In the genomic region with DNA sequence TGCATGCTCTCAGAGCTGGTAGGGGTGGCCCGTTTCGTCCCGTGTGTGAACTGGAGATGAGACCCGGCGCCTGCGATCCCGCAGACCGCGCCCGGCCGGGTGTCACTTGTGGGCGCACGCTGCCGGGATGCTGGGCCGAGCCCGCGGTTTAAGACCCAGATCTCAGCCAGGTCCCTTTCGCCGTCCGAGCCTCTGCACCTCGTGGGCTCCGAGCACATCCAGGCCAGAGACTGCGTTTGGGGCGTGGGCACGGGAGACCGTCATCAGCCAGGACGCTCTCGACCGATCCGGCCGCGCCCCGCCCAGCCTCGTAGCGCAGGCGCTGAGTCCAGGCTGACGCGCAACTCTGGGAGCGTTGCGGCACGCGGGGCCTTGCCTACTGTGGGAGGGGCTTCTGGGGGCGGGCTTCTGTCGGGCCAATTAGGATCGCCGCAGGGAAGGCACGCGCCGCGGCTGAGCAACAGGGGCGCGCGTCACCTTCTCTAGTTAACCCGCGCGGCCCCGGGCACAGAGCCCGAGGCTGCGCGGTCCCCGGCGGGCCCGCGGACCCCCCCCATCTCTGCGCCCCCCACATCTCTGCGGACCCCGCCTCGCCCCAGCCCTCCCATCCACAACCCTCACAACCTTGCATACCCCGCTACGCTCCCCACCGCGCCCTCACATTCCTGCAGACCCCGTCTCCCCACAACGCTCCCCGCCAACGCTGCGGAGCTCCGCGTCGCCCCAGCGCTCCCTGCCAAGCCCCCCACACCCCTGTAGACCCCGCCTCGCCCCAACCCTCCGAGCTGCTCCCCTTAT, we compare ENCODE assay signal across 8 cellular contexts. TPM values are rescaled to one million over a fixed set of nuclear protein-coding genes. Genes with fewer than 3 reads are reported as not detected.
DNase-seq lines count a peak whose midpoint lies in the region; ATAC-seq, FAIRE-seq and TF ChIP-seq lines count a peak whose summit lies in the region.

No MANE protein-coding gene starts in this region.

- in situ Hi-C loops in GM18951 (cut with MboI; ENCODE audit: low sequenced_read_pairs, unreplicated experiment): no loop called here

- peak; percentile 87 for ATAC-seq in HG03175 (IDR thresholded peaks at IDR 0.05; ENCODE audit: unreplicated experiment)

- H3K4me1 ChIP-seq in keratinocyte (ENCODE audit: control insufficient read depth, extremely low read depth, insufficient read depth, low read length): peaks cover 18% of the 10 kb centered on the region

- H3K9ac ChIP-seq in keratinocyte (ENCODE audit: control insufficient read depth, extremely low read depth, insufficient read depth, low read length): peak overlapping the region; percentile 86

- H3K27me3 ChIP-seq in AG04450 (ENCODE audit: control insufficient read depth, insufficient read depth, low read length): no peaks in the 10 kb centered on the region
- no peaks in the 10 kb centered on the region for H3K27me3 ChIP-seq in keratinocyte (ENCODE audit: control insufficient read depth, extremely low read depth, insufficient read depth, low read length)

- H4K20me1 ChIP-seq in keratinocyte (ENCODE audit: control insufficient read depth, extremely low read depth, insufficient read depth, low read length): no peaks in the 10 kb centered on the region

- peak overlapping the region; percentile 69 for H2AFZ ChIP-seq in keratinocyte (ENCODE audit: control insufficient read depth, low read length)

- peaks cover 11 to 22% of the 10 kb centered on the region in 2 experiments for H3K36me3 ChIP-seq in keratinocyte (ENCODE audit: control insufficient read depth in 2 of 2, extremely low read depth in 1 of 2, insufficient read depth in 2 of 2, low read length in 2 of 2)

- H3K9me1 ChIP-seq in keratinocyte (ENCODE audit: control insufficient read depth, extremely low read depth, insufficient read depth, low read length): no peaks in the 10 kb centered on the region

- DNase-seq in AG04450 (ENCODE audit: low read depth, low spot score): peak; percentile 88
- DNase-seq in NCI-H226: peak; percentile 96
- peak; percentile 88 to 96 (median 92) for DNase-seq in activated CD4-positive, CD25-positive, alpha-beta regulatory T cell (lab: John Stamatoyannopoulos, UW)
- peak; percentile 96 for DNase-seq in central memory CD4-positive, alpha-beta T cell
- DNase-seq in keratinocyte (ENCODE audit: low read depth, low spot score): peak; percentile 81
- DNase-seq in stimulated activated CD4-positive, alpha-beta T cell treated with anti-CD3 and anti-CD28 coated beads, Interleukin-12 subunit alpha, Interleukin-12 subunit beta, amount 100 ng/mL, for 48 hours (ENCODE audit: low read depth in 2 of 3, low spot score in 1 of 3): peak; percentile 93 to 97 (median 95)

- H3K9me3 ChIP-seq in AG04450 (ENCODE audit: control insufficient read depth, insufficient read depth, low read length) (peaks cover 7% of the 10 kb centered on the region), keratinocyte (ENCODE audit: control insufficient read depth, low read depth, low read length) (no peaks in the 10 kb centered on the region)

- H3K4me3 ChIP-seq in AG04450 (ENCODE audit: low read depth, low read length) (peak overlapping the region; percentile 65), keratinocyte (ENCODE audit: control insufficient read depth in 2 of 3, extremely low read depth in 1 of 3, insufficient read depth in 2 of 3, low read depth in 1 of 3, low read length in 3 of 3) (peak overlapping the region; percentile 48 to 76 (median 73))

- CTCF ChIA-PET in AG04450 (lab: Charles Lee): no interaction called here

- H3K27ac ChIP-seq in AG04450 (ENCODE audit: low read depth, low read length) (peak overlapping the region; percentile 68), keratinocyte (ENCODE audit: control insufficient read depth, insufficient read depth, low read length) (peak overlapping the region; percentile 87)

- dilution Hi-C loops in keratinocyte (cut with MboI; ENCODE audit: extremely low pct_ligation_motif_present, low sequenced_read_pairs): no loop called here

- peak; percentile 49 for FAIRE-seq in keratinocyte (lab: Jason Lieb, UNC)

- H3K4me2 ChIP-seq in keratinocyte (ENCODE audit: control insufficient read depth, extremely low read depth, insufficient read depth, low read depth, low read length): peak overlapping the region; percentile 93

- TF ChIP-seq POLR2A in GM18951 (IDR thresholded peaks at IDR 0.05; ENCODE audit: extremely low read depth, insufficient read depth, insufficient read length): peak; percentile 77

- POLR2A ChIA-PET in AG04450 (lab: Yijun Ruan, JAX): interaction anchor here (0.6 to 3.0 kb wide), 3 partner anchors 11 to 317 kb away, joined by 3 to 22 read pairs (median 7); a partner anchor contains a TSS

- no peaks in the 10 kb centered on the region for H3K79me2 ChIP-seq in keratinocyte (ENCODE audit: control insufficient read depth, insufficient read depth, low read length)

- no peak for TF ChIP-seq CTCF in AG04450 (IDR thresholded peaks at IDR 0.05; ENCODE audit: low read depth, low read length)
- no peak for TF ChIP-seq CTCF in keratinocyte (optimal IDR thresholded peaks at IDR 0.05 in 1 of 3, IDR thresholded peaks at IDR 0.05 in 1 of 3, conservative IDR thresholded peaks at IDR 0.05 in 1 of 3; ENCODE audit: extremely low read depth in 1 of 3, insufficient read depth in 2 of 3, low read length in 3 of 3)

RNA-seq across cellular contexts. Expression of a gene that starts 0.7 kb away (rescaled TPM):
- polyA plus RNA-seq in AG04450 (2011; rRNA removed): not detected in 2 replicates
- polyA minus RNA-seq in AG04450 (2011; rRNA and poly(A)+ RNA removed): not detected in 2 replicates
- polyA plus RNA-seq in keratinocyte: not detected in 3 replicates
- polyA plus RNA-seq in keratinocyte (2011; ENCODE audit: low read depth): not detected
- not detected in 2 replicates for polyA plus RNA-seq in keratinocyte (2011; cell fraction: cytosol; rRNA removed)
- not detected in 2 replicates for polyA plus RNA-seq in keratinocyte (2011; cell fraction: nucleus; rRNA removed)
- polyA plus RNA-seq in keratinocyte (2012; ENCODE audit: low replicate concordance): 1.5 and 2.8 TPM in 2 replicates
- polyA minus RNA-seq in keratinocyte: 0.33 TPM in 1 of 3 replicates, not detected in the others
- polyA minus RNA-seq in keratinocyte (2011; cell fraction: cytosol; rRNA and poly(A)+ RNA removed): not detected
- polyA minus RNA-seq in keratinocyte (2011; cell fraction: nucleus; rRNA and poly(A)+ RNA removed): not detected in 2 replicates

RNA-seq across cellular contexts. Expression of a gene that starts 5.9 kb away (rescaled TPM):
- polyA plus RNA-seq in AG04450 (2011; rRNA removed) (27.7 and 32.4 TPM in 2 replicates), keratinocyte (23.4 to 27.2 TPM (median 23.6 TPM) in 3 replicates)
- polyA minus RNA-seq in AG04450 (2011; rRNA and poly(A)+ RNA removed): 19.9 and 23.4 TPM in 2 replicates
- polyA plus RNA-seq in keratinocyte (2011; ENCODE audit: low read depth): 10.4 TPM
- 16.0 and 32.3 TPM in 2 replicates for polyA plus RNA-seq in keratinocyte (2011; cell fraction: cytosol; rRNA removed)
- polyA plus RNA-seq in keratinocyte (2011; cell fraction: nucleus; rRNA removed): 42.7 and 47.8 TPM in 2 replicates
- 13.2 and 14.3 TPM in 2 replicates for polyA plus RNA-seq in keratinocyte (2012; ENCODE audit: low replicate concordance)
- polyA minus RNA-seq in keratinocyte: 21.9 to 44.1 TPM (median 37.6 TPM) in 3 replicates
- 18.0 TPM for polyA minus RNA-seq in keratinocyte (2011; cell fraction: cytosol; rRNA and poly(A)+ RNA removed)
- 25.7 and 39.8 TPM in 2 replicates for polyA minus RNA-seq in keratinocyte (2011; cell fraction: nucleus; rRNA and poly(A)+ RNA removed)

RNA-seq across cellular contexts. Expression of a gene that starts 11.7 kb away (rescaled TPM):
- polyA plus RNA-seq in AG04450 (2011; rRNA removed) (7.7 and 11.9 TPM in 2 replicates), keratinocyte (8.9 to 26.3 TPM (median 12.0 TPM) in 3 replicates)
- 8.0 and 11.3 TPM in 2 replicates for polyA minus RNA-seq in AG04450 (2011; rRNA and poly(A)+ RNA removed)
- 5.7 TPM for polyA plus RNA-seq in keratinocyte (2011; ENCODE audit: low read depth)
- polyA plus RNA-seq in keratinocyte (2011; cell fraction: cytosol; rRNA removed): 4.4 and 8.3 TPM in 2 replicates
- polyA plus RNA-seq in keratinocyte (2011; cell fraction: nucleus; rRNA removed): 56.9 and 74.4 TPM in 2 replicates
- polyA plus RNA-seq in keratinocyte (2012; ENCODE audit: low replicate concordance): 9.4 and 10.2 TPM in 2 replicates
- polyA minus RNA-seq in keratinocyte: 11.3 to 14.6 TPM (median 12.1 TPM) in 3 replicates
- polyA minus RNA-seq in keratinocyte (2011; cell fraction: cytosol; rRNA and poly(A)+ RNA removed): 26.7 TPM
- polyA minus RNA-seq in keratinocyte (2011; cell fraction: nucleus; rRNA and poly(A)+ RNA removed): 23.6 and 25.0 TPM in 2 replicates

RNA-seq across cellular contexts. Expression of a gene that starts 18.1 kb away (rescaled TPM):
- 11.0 and 19.9 TPM in 2 replicates for polyA plus RNA-seq in AG04450 (2011; rRNA removed)
- polyA minus RNA-seq in AG04450 (2011; rRNA and poly(A)+ RNA removed): 25.0 and 32.3 TPM in 2 replicates
- 10.6 to 109 TPM (median 11.4 TPM) in 3 replicates for polyA plus RNA-seq in keratinocyte
- polyA plus RNA-seq in keratinocyte (2011; ENCODE audit: low read depth): 169 TPM
- polyA plus RNA-seq in keratinocyte (2011; cell fraction: cytosol; rRNA removed): 40.0 and 100 TPM in 2 replicates
- 79.4 and 81.9 TPM in 2 replicates for polyA plus RNA-seq in keratinocyte (2011; cell fraction: nucleus; rRNA removed)
- 218 and 435 TPM in 2 replicates for polyA plus RNA-seq in keratinocyte (2012; ENCODE audit: low replicate concordance)
- 17.6 to 114 TPM (median 20.6 TPM) in 3 replicates for polyA minus RNA-seq in keratinocyte
- polyA minus RNA-seq in keratinocyte (2011; cell fraction: cytosol; rRNA and poly(A)+ RNA removed): 241 TPM
- 36.1 and 43.0 TPM in 2 replicates for polyA minus RNA-seq in keratinocyte (2011; cell fraction: nucleus; rRNA and poly(A)+ RNA removed)

RNA-seq across cellular contexts. Expression of a gene that starts 57.0 kb away (rescaled TPM):
- polyA plus RNA-seq in AG04450 (2011; rRNA removed) (6.0 and 6.4 TPM in 2 replicates), keratinocyte (2.4 to 3.6 TPM (median 3.0 TPM) in 3 replicates)
- polyA minus RNA-seq in AG04450 (2011; rRNA and poly(A)+ RNA removed): 12.0 and 13.2 TPM in 2 replicates
- polyA plus RNA-seq in keratinocyte (2011; ENCODE audit: low read depth): 0.49 TPM
- 2.9 and 3.1 TPM in 2 replicates for polyA plus RNA-seq in keratinocyte (2011; cell fraction: cytosol; rRNA removed)
- 8.8 and 10.1 TPM in 2 replicates for polyA plus RNA-seq in keratinocyte (2011; cell fraction: nucleus; rRNA removed)
- polyA plus RNA-seq in keratinocyte (2012; ENCODE audit: low replicate concordance): 1.6 and 4.4 TPM in 2 replicates
- polyA minus RNA-seq in keratinocyte: 6.2 to 9.5 TPM (median 7.9 TPM) in 3 replicates
- polyA minus RNA-seq in keratinocyte (2011; cell fraction: cytosol; rRNA and poly(A)+ RNA removed): 9.8 TPM
- polyA minus RNA-seq in keratinocyte (2011; cell fraction: nucleus; rRNA and poly(A)+ RNA removed): 10.2 and 11.2 TPM in 2 replicates

Comparison
In these comparisons a context has a peak if more than half of its experiments do, and no peak if none do; other contexts are left out.
1. Peak in every context shown above with its lines: DNase-seq, ATAC-seq, H3K4me3 ChIP-seq and H3K27ac ChIP-seq.